ENCODE assay signal across 9 cellular contexts in the genomic region with DNA sequence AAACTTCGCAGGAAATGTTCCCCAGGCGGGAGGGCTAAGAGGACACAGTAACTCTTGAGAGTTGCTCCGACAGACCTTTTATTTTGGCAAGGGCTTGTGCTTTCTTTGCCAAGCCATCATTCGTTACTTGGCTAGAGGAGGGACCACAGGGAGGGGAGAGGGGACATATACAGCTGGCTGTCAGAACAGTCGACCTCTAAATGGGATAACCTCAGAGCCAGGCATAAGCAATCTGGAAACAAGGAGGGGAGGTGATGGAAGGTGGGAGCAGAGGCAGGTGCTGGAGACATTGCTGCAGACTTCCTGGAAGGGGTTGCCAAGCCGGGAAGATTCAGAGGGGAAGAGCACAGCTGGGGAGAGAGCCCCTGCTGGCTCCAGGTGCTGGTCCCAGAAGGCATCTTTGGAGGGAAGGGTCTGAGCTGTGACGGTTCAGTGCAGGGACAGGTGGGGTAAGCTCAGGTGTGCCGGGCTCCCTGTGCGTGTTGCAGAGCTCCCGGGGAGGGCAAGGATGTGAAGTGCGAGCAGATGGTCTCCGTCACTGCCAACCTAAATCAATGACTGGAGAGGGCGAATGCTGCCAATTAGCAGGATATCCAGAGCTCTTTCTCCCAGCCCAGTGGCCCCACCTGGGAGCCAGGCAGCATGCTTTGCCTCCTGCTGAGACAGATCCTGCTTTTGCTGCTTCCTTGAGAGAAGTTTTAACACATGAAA. TPM values are rescaled to one million over a fixed set of nuclear protein-coding genes. Genes with fewer than 3 reads are reported as not detected.
DNase-seq lines count a peak whose midpoint lies in the region; ATAC-seq and TF ChIP-seq lines count a peak whose summit lies in the region.
"Had no signal": no experiment of that assay in that cellular context is flagged by ENCODE, and none has a peak within 500 bp of the region (broad histone marks: within the 10 kb centered on the region; RNA-seq: fewer than 3 reads in every experiment).

No MANE protein-coding gene starts in this region.

- H3K4me3 ChIP-seq in left ventricle myocardium inferior: no peak overlapping the region
- no peak overlapping the region for H3K4me3 ChIP-seq in breast epithelium

- H3K27ac ChIP-seq in left ventricle myocardium inferior (replicated peaks): no peak overlapping the region
- no peak overlapping the region for H3K27ac ChIP-seq in breast epithelium

- no peak for TF ChIP-seq CTCF in left ventricle myocardium inferior (IDR thresholded peaks at IDR 0.05; ENCODE audit: borderline replicate concordance)
- no peak for TF ChIP-seq CTCF in breast epithelium (IDR thresholded peaks at IDR 0.05)

- H3K36me3 ChIP-seq in left ventricle myocardium inferior (no peaks in the 10 kb centered on the region), breast epithelium (no peaks in the 10 kb centered on the region)

- ATAC-seq in GM19328 (IDR thresholded peaks at IDR 0.05; ENCODE audit: unreplicated experiment): no peak

- intact Hi-C loops in left ventricle myocardium inferior (cut with micrococcal nuclease): no loop called here
- intact Hi-C loops in breast epithelium (cut with DNase I; ENCODE audit: low total_unique reads): no loop called here

- DNase-seq in COR-L47 (lab: John Stamatoyannopoulos, UW) (peak; percentile 85), NCI-H1105 treated with DMSO at 0.1 percent for 48 hours (lab: John Stamatoyannopoulos, UW) (peak; percentile 99), NCI-H446 treated with DMSO at 0.1 percent for 48 hours (lab: John Stamatoyannopoulos, UW) (peak; percentile 91), left ventricle myocardium inferior (peak; percentile 20), breast epithelium (ENCODE audit: low spot score in 2 of 2) (no peak), T-helper 9 cell (no peak)
- DNase-seq in effector CD8-positive, alpha-beta T cell (lab: John Stamatoyannopoulos, UW): no peak
- DNase-seq: stimulated activated CD4-positive, alpha-beta T cell treated with anti-CD3 and anti-CD28 coated beads, Interleukin-2, amount 100 ng/mL, for 48 hours had no signal

- H3K4me1 ChIP-seq in left ventricle myocardium inferior: peaks cover 44% of the 10 kb centered on the region
- H3K4me1 ChIP-seq in breast epithelium: no peaks in the 10 kb centered on the region

- H3K27me3 ChIP-seq in left ventricle myocardium inferior (ENCODE audit: low read depth): no peaks in the 10 kb centered on the region
- no peaks in the 10 kb centered on the region for H3K27me3 ChIP-seq in breast epithelium

- H3K9me3 ChIP-seq in left ventricle myocardium inferior (replicated peaks) (no peaks in the 10 kb centered on the region), breast epithelium (no peaks in the 10 kb centered on the region)

- TF ChIP-seq POLR2A in breast epithelium (IDR thresholded peaks at IDR 0.05): no peak

RNA-seq across cellular contexts. Expression of gene CHST11, which starts 50.1 kb away (rescaled TPM):
- total RNA-seq in left ventricle myocardium inferior: 6.0 TPM
- total RNA-seq in breast epithelium: 10 to 100 TPM; 12.5 to 16.4 (median 15.5) TPM

Comparison
In these comparisons a context has a peak if more than half of its experiments do, and no peak if none do; other contexts are left out.
1. DNase-seq: peak in COR-L47 (single experiment), NCI-H1105 treated with DMSO at 0.1 percent for 48 hours (single experiment), NCI-H446 treated with DMSO at 0.1 percent for 48 hours (single experiment) and left ventricle myocardium inferior (single experiment); none in effector CD8-positive, alpha-beta T cell (single experiment), breast epithelium (0 of 2) and T-helper 9 cell (single experiment).